In genomic region chr4:101141230-101141629, GRCh38 we compare ENCODE assay signal across 1 cellular context.
TF ChIP-seq lines count a peak whose summit lies in the region.

No MANE protein-coding gene starts in this region.

TF ChIP-seq in WTC11, 78 proteins besides CTCF, POLR2A, EP300 and RAD21 (continued from another document):
- no peak for TF ChIP-seq E2F5 (CRISPR knock-in tag; IDR thresholded peaks at IDR 0.05)
TF ChIP-seq in WTC11: peak in this region for 0.
